Comparison of ENCODE assay signal across 16 cellular contexts in genomic region chr6:11467364-11467763, GRCh38.
DNase-seq lines count a peak whose midpoint lies in the region; ATAC-seq, FAIRE-seq and TF ChIP-seq lines count a peak whose summit lies in the region.
"Had no signal": no experiment of that assay in that cellular context is flagged by ENCODE, and none has a peak within 500 bp of the region (broad histone marks: within the 10 kb centered on the region; RNA-seq: fewer than 3 reads in every experiment).

No MANE protein-coding gene starts in this region.

- intact Hi-C loops in cardiac septum (cut with DNase I) = no loop called here

- peak; percentile 49 for ATAC-seq in GM19324 (IDR thresholded peaks at IDR 0.05; ENCODE audit: low FRiP score, unreplicated experiment)
- peak; percentile 53 for ATAC-seq in HG02763 (IDR thresholded peaks at IDR 0.05; ENCODE audit: unreplicated experiment)
- ATAC-seq: activated CD8-positive, alpha-beta T cell treated with anti-CD3 and anti-CD28 coated beads, Interleukin-2, amount 10 ng/mL, durations not matched to agents 7 days and 5 days; gastroesophageal sphincter; left ventricle myocardium superior; SK-N-SH treated with all-trans-retinoic acid at 6 μM for 48 hours had no signal

- no peak for TF ChIP-seq POLR2A in GM12891 (IDR thresholded peaks at IDR 0.05; ENCODE audit: low read depth, low read length)

- peak; percentile 65 for FAIRE-seq in GM12891 (lab: Jason Lieb, UNC)

- DNase-seq in GM12891 (ENCODE audit: insufficient read length, low spot score) (no peak), NAMALWA (ENCODE audit: low spot score) (peak; percentile 46), NCI-H446 treated with DMSO at 0.1 percent for 48 hours (lab: John Stamatoyannopoulos, UW) (no peak), NCI-H226 (no peak), cardiac septum (ENCODE audit: low spot score) (no peak), activated gamma-delta T cell (lab: John Stamatoyannopoulos, UW) (no peak)
- DNase-seq: activated CD8-positive, alpha-beta T cell treated with anti-CD3 and anti-CD28 coated beads, Interleukin-2, amount 10 ng/mL, durations not matched to agents 7 days and 5 days; EL; HFFc6; left ventricle myocardium superior; MM.1S; NCI-H2081 had no signal

TF ChIP-seq in GM12891, 5 proteins besides CTCF, POLR2A, EP300 and RAD21:
- TF ChIP-seq SPI1 (IDR thresholded peaks at IDR 0.05; ENCODE audit: low read depth, low read length) (no peak), POLR2AphosphoS5 (IDR thresholded peaks at IDR 0.05; ENCODE audit: low read depth, low read length) (no peak), TAF1 (IDR thresholded peaks at IDR 0.05; ENCODE audit: low read depth, low read length) (no peak), POU2F2 (IDR thresholded peaks at IDR 0.05; ENCODE audit: low read depth, low read length) (no peak)
TF ChIP-seq in GM12891: peak in this region for 0.
